ENCODE assay signal across 9 cellular contexts in the genomic region with DNA sequence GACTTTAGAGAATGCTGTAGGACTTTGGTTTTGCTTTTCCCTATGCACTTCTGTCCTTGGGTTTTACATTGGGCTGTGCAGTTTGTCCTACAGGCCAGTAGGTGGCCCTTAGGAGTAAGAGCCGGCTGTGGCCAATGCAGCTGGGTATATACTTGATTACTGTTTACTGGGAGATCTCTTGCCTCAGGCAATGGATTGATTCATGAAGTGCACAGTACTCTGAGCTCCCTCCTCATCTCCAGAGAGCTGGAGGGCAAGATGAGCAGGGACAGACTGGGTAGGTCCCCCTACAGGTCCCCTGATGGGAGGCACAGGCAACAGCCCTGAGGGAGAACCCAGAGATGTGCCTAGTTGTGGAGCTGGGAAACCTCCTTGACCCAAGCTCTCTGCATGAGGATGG.
DNase-seq lines count a peak whose midpoint lies in the region; ATAC-seq and TF ChIP-seq lines count a peak whose summit lies in the region.
"Had no signal": no experiment of that assay in that cellular context is flagged by ENCODE, and none has a peak within 500 bp of the region (broad histone marks: within the 10 kb centered on the region; RNA-seq: fewer than 3 reads in every experiment).

No MANE protein-coding gene starts in this region.

- H3K9me3 ChIP-seq in OCI-LY1 (ENCODE audit: low read length) (no peaks in the 10 kb centered on the region), endodermal cell (ENCODE audit: control insufficient read depth, low read length) (no peaks in the 10 kb centered on the region)

- DNase-seq in Daoy (ENCODE audit: low read depth) = peak; percentile 7
- peak; percentile 77 for DNase-seq in endodermal cell
- DNase-seq in natural killer cell = no peak
- no peak for DNase-seq in NCI-H345 (lab: John Stamatoyannopoulos, UW)
- no peak for DNase-seq in NCI-H2196 (lab: John Stamatoyannopoulos, UW; ENCODE audit: unreplicated experiment)
- DNase-seq: activated T-cell treated with anti-CD3 and anti-CD28 coated beads, Interleukin-2, amount 50 U/mL, for 4 hours had no signal

- no peaks in the 10 kb centered on the region for H3F3A ChIP-seq in OCI-LY1 (ENCODE audit: insufficient read depth, low read length)

- ATAC-seq in GM19025 (IDR thresholded peaks at IDR 0.05; ENCODE audit: low read depth, unreplicated experiment) (peak; percentile 94), HG03045 (IDR thresholded peaks at IDR 0.05; ENCODE audit: unreplicated experiment) (peak; percentile 88), natural killer cell (peak; percentile 53 to 78 (median 72))

- H3K36me3 ChIP-seq in OCI-LY1 (ENCODE audit: insufficient read depth, low read length) = no peaks in the 10 kb centered on the region
- H3K36me3 ChIP-seq in endodermal cell (ENCODE audit: control insufficient read depth, insufficient read depth, low read length) = no peaks in the 10 kb centered on the region

- H3K27ac Mint-ChIP-seq in endodermal cell (no peak overlapping the region), natural killer cell (no peak overlapping the region)

- WGBS in endodermal cell (ENCODE audit: insufficient coverage in 1 of 2, insufficient read length in 1 of 2), 2 experiments = 13% methylated on average over 1 of the region's 1 CpG; no CpG with 5 or more reads in 1 of the 2 experiments

- H3K27ac ChIP-seq in OCI-LY1 (ENCODE audit: low read depth, low read length, poor library complexity, severe bottlenecking) = no peak overlapping the region
- no peak overlapping the region for H3K27ac ChIP-seq in endodermal cell (ENCODE audit: low read depth, low read length)

- H3K79me2 ChIP-seq in OCI-LY1 (ENCODE audit: insufficient read depth, low read length) = no peaks in the 10 kb centered on the region

- no peak overlapping the region for H3K4me2 ChIP-seq in OCI-LY1 (ENCODE audit: low read length)

- TF ChIP-seq CTCF in OCI-LY1 (IDR thresholded peaks at IDR 0.05; ENCODE audit: low read length) (peak; percentile 64), endodermal cell (conservative IDR thresholded peaks at IDR 0.05) (peak; percentile 87), natural killer cell (IDR thresholded peaks at IDR 0.05) (peak; percentile 59)

- peaks cover 6% of the 10 kb centered on the region for H3K9me3 Mint-ChIP-seq in endodermal cell
- H3K9me3 Mint-ChIP-seq in natural killer cell = no peaks in the 10 kb centered on the region

- H3K4me1 ChIP-seq in OCI-LY1 (ENCODE audit: insufficient read depth, low read length, severe bottlenecking) (no peaks in the 10 kb centered on the region), endodermal cell (ENCODE audit: control insufficient read depth, insufficient read depth, low read length) (no peaks in the 10 kb centered on the region)

- H3K9ac ChIP-seq in OCI-LY1 (ENCODE audit: low read length) = no peak overlapping the region
- H3K9ac ChIP-seq in endodermal cell (ENCODE audit: extremely low read depth, low read length, poor library complexity, severe bottlenecking) = no peak overlapping the region

- intact Hi-C loops in natural killer cell (cut with micrococcal nuclease) = loop anchor here (5.0 kb wide), 1 partner anchor 243 kb away; no protein-coding TSS in a partner anchor

- no peak overlapping the region for H2AFZ ChIP-seq in OCI-LY1 (ENCODE audit: low read length)

- H3K36me3 Mint-ChIP-seq in endodermal cell (ENCODE audit: low read depth) (no peaks in the 10 kb centered on the region), natural killer cell (no peaks in the 10 kb centered on the region)

- peaks cover 5% of the 10 kb centered on the region for H3K27me3 Mint-ChIP-seq in endodermal cell (ENCODE audit: insufficient read depth)
- H3K27me3 Mint-ChIP-seq in natural killer cell (ENCODE audit: low read depth in 2 of 2) = peaks cover 9 to 21% of the 10 kb centered on the region in 2 donors

- no peaks in the 10 kb centered on the region for H3K27me3 ChIP-seq in OCI-LY1 (ENCODE audit: insufficient read depth, low read length)
- H3K27me3 ChIP-seq in endodermal cell (ENCODE audit: control insufficient read depth, insufficient read depth, low read length, poor library complexity, severe bottlenecking) = no peaks in the 10 kb centered on the region

- H3K9me2 ChIP-seq in OCI-LY1 (ENCODE audit: low read depth, low read length) = no peaks in the 10 kb centered on the region

- H3K4me3 ChIP-seq in OCI-LY1 (ENCODE audit: low read depth, low read length, poor library complexity, severe bottlenecking) (no peak overlapping the region), endodermal cell (ENCODE audit: low read length) (no peak overlapping the region)

- H4K20me1 ChIP-seq in OCI-LY1 (ENCODE audit: insufficient read depth, low read length) = no peaks in the 10 kb centered on the region

- H3K4me1 Mint-ChIP-seq in endodermal cell = no peaks in the 10 kb centered on the region
- no peaks in the 10 kb centered on the region for H3K4me1 Mint-ChIP-seq in natural killer cell

- H3K4me3 Mint-ChIP-seq in endodermal cell (no peak overlapping the region), natural killer cell (no peak overlapping the region)
- H3K4me3 Mint-ChIP-seq: activated T-cell treated with anti-CD3 and anti-CD28 coated beads, Interleukin-2, amount 50 U/mL, for 4 hours had no signal

Comparison
In these comparisons a context has a peak if more than half of its experiments do, and no peak if none do; other contexts are left out.
1. DNase-seq: peak in Daoy (single experiment) and endodermal cell (single experiment); none in natural killer cell (single experiment), NCI-H345 (single experiment) and NCI-H2196 (single experiment).
2. Peak in every context shown above with its lines, with median percentiles within 50 percentile points of each other: ATAC-seq and CTCF ChIP-seq.